1 cellular context compared by ENCODE assay signal in genomic region chr13:29195459-29195858, GRCh38.
TF ChIP-seq lines count a peak whose summit lies in the region.

No MANE protein-coding gene starts in this region.

TF ChIP-seq in GM23338, 12 proteins besides CTCF, POLR2A, EP300 and RAD21 (continued from another document):
- TF ChIP-seq POLR2AphosphoS5 (IDR thresholded peaks at IDR 0.05; ENCODE audit: low read depth): no peak
- TF ChIP-seq NANOG (IDR thresholded peaks at IDR 0.05; ENCODE audit: borderline replicate concordance): no peak
- TF ChIP-seq, protein P1, sequence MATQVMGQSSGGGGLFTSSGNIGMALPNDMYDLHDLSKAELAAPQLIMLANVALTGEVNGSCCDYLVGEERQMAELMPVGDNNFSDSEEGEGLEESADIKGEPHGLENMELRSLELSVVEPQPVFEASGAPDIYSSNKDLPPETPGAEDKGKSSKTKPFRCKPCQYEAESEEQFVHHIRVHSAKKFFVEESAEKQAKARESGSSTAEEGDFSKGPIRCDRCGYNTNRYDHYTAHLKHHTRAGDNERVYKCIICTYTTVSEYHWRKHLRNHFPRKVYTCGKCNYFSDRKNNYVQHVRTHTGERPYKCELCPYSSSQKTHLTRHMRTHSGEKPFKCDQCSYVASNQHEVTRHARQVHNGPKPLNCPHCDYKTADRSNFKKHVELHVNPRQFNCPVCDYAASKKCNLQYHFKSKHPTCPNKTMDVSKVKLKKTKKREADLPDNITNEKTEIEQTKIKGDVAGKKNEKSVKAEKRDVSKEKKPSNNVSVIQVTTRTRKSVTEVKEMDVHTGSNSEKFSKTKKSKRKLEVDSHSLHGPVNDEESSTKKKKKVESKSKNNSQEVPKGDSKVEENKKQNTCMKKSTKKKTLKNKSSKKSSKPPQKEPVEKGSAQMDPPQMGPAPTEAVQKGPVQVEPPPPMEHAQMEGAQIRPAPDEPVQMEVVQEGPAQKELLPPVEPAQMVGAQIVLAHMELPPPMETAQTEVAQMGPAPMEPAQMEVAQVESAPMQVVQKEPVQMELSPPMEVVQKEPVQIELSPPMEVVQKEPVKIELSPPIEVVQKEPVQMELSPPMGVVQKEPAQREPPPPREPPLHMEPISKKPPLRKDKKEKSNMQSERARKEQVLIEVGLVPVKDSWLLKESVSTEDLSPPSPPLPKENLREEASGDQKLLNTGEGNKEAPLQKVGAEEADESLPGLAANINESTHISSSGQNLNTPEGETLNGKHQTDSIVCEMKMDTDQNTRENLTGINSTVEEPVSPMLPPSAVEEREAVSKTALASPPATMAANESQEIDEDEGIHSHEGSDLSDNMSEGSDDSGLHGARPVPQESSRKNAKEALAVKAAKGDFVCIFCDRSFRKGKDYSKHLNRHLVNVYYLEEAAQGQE (IDR thresholded peaks at IDR 0.05; ENCODE audit: unreplicated experiment): no peak
- TF ChIP-seq JUNB (IDR thresholded peaks at IDR 0.05; ENCODE audit: unreplicated experiment): no peak
- no peak for TF ChIP-seq ZNF114 (CRISPR knock-in tag; IDR thresholded peaks at IDR 0.05)
- no peak for TF ChIP-seq CREB1 (CRISPR knock-in tag; IDR thresholded peaks at IDR 0.05; ENCODE audit: low read depth)
- no peak for TF ChIP-seq ZNF331 (CRISPR knock-in tag; IDR thresholded peaks at IDR 0.05; ENCODE audit: low read depth)
- TF ChIP-seq EZH2phosphoT487 (IDR thresholded peaks at IDR 0.05; ENCODE audit: unreplicated experiment): no peak
